19 cellular contexts compared by ENCODE assay signal in the genomic region with DNA sequence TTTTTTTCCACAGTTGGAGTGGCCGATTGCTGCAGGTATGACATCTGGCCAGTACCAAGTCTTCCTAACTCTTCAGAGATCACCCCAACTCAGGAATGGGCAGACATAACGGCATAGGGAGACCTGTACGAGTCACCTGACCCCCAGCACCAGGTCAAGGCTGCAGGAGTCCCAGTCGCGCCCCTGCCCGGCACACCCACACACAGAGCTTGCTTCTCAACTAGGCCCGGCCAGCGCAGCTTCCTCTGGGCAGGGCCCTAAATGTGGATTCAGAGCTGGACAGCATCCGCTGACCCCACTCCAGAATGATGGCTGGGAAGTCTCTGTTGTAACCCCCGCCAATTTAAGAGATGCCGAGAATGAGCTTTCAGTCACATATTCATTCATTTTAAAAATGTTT. TPM values are rescaled to one million over a fixed set of nuclear protein-coding genes. Genes with fewer than 3 reads are reported as not detected.
DNase-seq lines count a peak whose midpoint lies in the region; ATAC-seq, FAIRE-seq and TF ChIP-seq lines count a peak whose summit lies in the region.
"Had no signal": no experiment of that assay in that cellular context is flagged by ENCODE, and none has a peak within 500 bp of the region (broad histone marks: within the 10 kb centered on the region; RNA-seq: fewer than 3 reads in every experiment).

No MANE protein-coding gene starts in this region.

- peaks cover 22% of the 10 kb centered on the region for H3F3A ChIP-seq in SU-DHL-6 (ENCODE audit: insufficient read depth)

- H2AK5ac ChIP-seq in H1 (ENCODE audit: low read depth, low read length): no peak overlapping the region

- H4K20me1 ChIP-seq in SU-DHL-6 (ENCODE audit: low read depth, low read length) (no peaks in the 10 kb centered on the region), H1 (replicated peaks in 1 of 2; ENCODE audit: control insufficient read depth in 1 of 2, insufficient read depth in 2 of 2, low read length in 2 of 2) (peaks cover 0 to 8% of the 10 kb centered on the region in 2 experiments), Karpas-422 (ENCODE audit: insufficient read depth, low read depth, low read length) (no peaks in the 10 kb centered on the region)

- H3K79me2 ChIP-seq in SU-DHL-6 (ENCODE audit: insufficient read depth, low read length) (peaks cover 5% of the 10 kb centered on the region; the same call in 1 of the 2 replicates), H1 (ENCODE audit: control insufficient read depth in 1 of 2, insufficient read depth in 2 of 2, low read length in 2 of 2) (no peaks in the 10 kb centered on the region; a peak in 1 of 4 replicates), Karpas-422 (ENCODE audit: low read length) (no peaks in the 10 kb centered on the region)

- H3K79me1 ChIP-seq in H1 (ENCODE audit: low read depth, low read length): no peaks in the 10 kb centered on the region

- no peak overlapping the region for H3K56ac ChIP-seq in H1 (replicated peaks; ENCODE audit: insufficient read length, low read depth, low read length)

- peak overlapping the region; percentile 21; the same call in 1 of the 2 replicates for H3K4me3 ChIP-seq in GM12865 (ENCODE audit: low read depth, low read length)
- no peak overlapping the region for H3K4me3 ChIP-seq in SU-DHL-6 (ENCODE audit: insufficient read depth, low read length, poor library complexity, severe bottlenecking)
- H3K4me3 ChIP-seq in H1 (ENCODE audit: extremely low read depth in 1 of 4, insufficient read depth in 2 of 4, low read depth in 3 of 4, low read length in 4 of 4): no peak overlapping the region
- H3K4me3 ChIP-seq in aorta (ENCODE audit: low read length in 2 of 2): no peak overlapping the region
- H3K4me3 ChIP-seq in Karpas-422 (ENCODE audit: low read length): no peak overlapping the region
- H3K4me3 ChIP-seq: GM23338, HAP-1 had no signal

- TF ChIP-seq POLR2A in H1 (IDR thresholded peaks at IDR 0.05; ENCODE audit: control extremely low read depth in 1 of 2, low read depth in 2 of 2, low read length in 2 of 2): no peak

- no peak overlapping the region for H2BK120ac ChIP-seq in H1 (replicated peaks; ENCODE audit: low read depth, low read length)

- H4K91ac ChIP-seq in H1 (replicated peaks; ENCODE audit: insufficient read length, low read length): no peak overlapping the region

- no peak overlapping the region for H3K23ac ChIP-seq in H1 (ENCODE audit: insufficient read length)

- no peak for TF ChIP-seq EP300 in H1 (IDR thresholded peaks at IDR 0.05; ENCODE audit: borderline replicate concordance in 1 of 2, low read depth in 2 of 2, low read length in 2 of 2)

- no peak for TF ChIP-seq CTCF in GM12865 (IDR thresholded peaks at IDR 0.05; ENCODE audit: insufficient read depth, low read depth, low read length, missing control alignments)
- TF ChIP-seq CTCF in SU-DHL-6 (IDR thresholded peaks at IDR 0.05; ENCODE audit: insufficient read depth, low read length, poor library complexity, severe bottlenecking): no peak
- no peak for TF ChIP-seq CTCF in H1 (IDR thresholded peaks at IDR 0.05; ENCODE audit: control extremely low read depth in 1 of 3, insufficient read depth in 1 of 3, low read depth in 1 of 3, low read length in 3 of 3)

- no peak overlapping the region for H3K4ac ChIP-seq in H1 (replicated peaks; ENCODE audit: insufficient read length, low read depth, low read length)

- H3K27me3 ChIP-seq in SU-DHL-6 (ENCODE audit: low read length) (no peaks in the 10 kb centered on the region), H1 (replicated peaks in 1 of 4; ENCODE audit: control insufficient read depth in 3 of 4, extremely low read depth in 1 of 4, insufficient read depth in 3 of 4, low read length in 3 of 4) (peaks cover 0 to 8% (median under 1%) of the 10 kb centered on the region in 4 experiments; a peak in 3 of 7 replicates), aorta (ENCODE audit: control insufficient read depth in 1 of 2, insufficient read depth in 2 of 2, low read length in 1 of 2) (peaks cover 0 to 2% of the 10 kb centered on the region in 2 donors), Karpas-422 (ENCODE audit: low read length) (no peaks in the 10 kb centered on the region)

- H3K36me3 ChIP-seq in SU-DHL-6 (ENCODE audit: low read length): no peaks in the 10 kb centered on the region
- H3K36me3 ChIP-seq in H1 (ENCODE audit: control insufficient read depth in 2 of 4, insufficient read depth in 4 of 4, low read length in 3 of 4): no peaks in the 10 kb centered on the region; a peak in 1 of 8 replicates
- H3K36me3 ChIP-seq in aorta (ENCODE audit: control insufficient read depth in 1 of 2, insufficient read depth in 2 of 2, low read length in 1 of 2): no peaks in the 10 kb centered on the region
- H3K36me3 ChIP-seq in Karpas-422 (ENCODE audit: insufficient read depth, low read length): no peaks in the 10 kb centered on the region
- H3K36me3 ChIP-seq: HAP-1 had no signal

- POLR2A ChIA-PET in H1 (lab: Charles Lee; ENCODE audit: partially characterized antibody): no interaction called here

- CTCF ChIA-PET in H1 (lab: Charles Lee; ENCODE audit: partially characterized antibody): interaction anchor here (0.7 kb wide), 1 partner anchor 45 kb away, joined by 3 read pairs; no protein-coding TSS in a partner anchor

- H2BK12ac ChIP-seq in H1 (ENCODE audit: low read depth, low read length): no peak overlapping the region

- no peak overlapping the region for H3K4me2 ChIP-seq in SU-DHL-6 (ENCODE audit: low read depth, low read length, poor library complexity, severe bottlenecking)
- H3K4me2 ChIP-seq in H1 (ENCODE audit: insufficient read depth in 1 of 2, low read depth in 2 of 2, low read length in 2 of 2): no peak overlapping the region
- no peak overlapping the region for H3K4me2 ChIP-seq in Karpas-422 (ENCODE audit: low read depth, low read length, poor library complexity, severe bottlenecking)
- H3K4me2 ChIP-seq: GM23338 had no signal

- no peak overlapping the region for H3K14ac ChIP-seq in H1 (ENCODE audit: insufficient read length)

- WGBS in H1 (ENCODE audit: extremely low coverage in 1 of 2, insufficient coverage in 1 of 2, insufficient read length in 1 of 2, insufficient replicate concordance in 2 of 2, low coverage in 1 of 2, low lambda C conversion rate in 2 of 2, missing lambda C conversion rate in 1 of 2), 2 experiments: 93% methylated on average over 11 of the region's 11 CpGs; no CpG with 5 or more reads in 1 of the 2 experiments
- 86 to 90% methylated on average over 11 of the region's 11 CpGs for WGBS in aorta, 2 donors

- H3K9me2 ChIP-seq in SU-DHL-6 (replicated peaks; ENCODE audit: insufficient read depth, low read length): no peaks in the 10 kb centered on the region
- no peaks in the 10 kb centered on the region for H3K9me2 ChIP-seq in Karpas-422 (replicated peaks; ENCODE audit: insufficient read depth, low read length)

- H4K8ac ChIP-seq in H1 (ENCODE audit: extremely low read depth, insufficient read depth, low read length): peak overlapping the region; percentile 65; the same call in 1 of the 2 replicates

- peaks cover 10% of the 10 kb centered on the region; the same call in 1 of the 2 replicates for H3K23me2 ChIP-seq in H1 (ENCODE audit: low read depth, low read length)

- H3K27ac ChIP-seq in SU-DHL-6 (ENCODE audit: low read depth, low read length) (peak overlapping the region; percentile 85; the same call in 1 of the 2 replicates), H1 (ENCODE audit: low read depth, low read length) (no peak overlapping the region), aorta (ENCODE audit: low read depth in 1 of 2, low read length in 2 of 2) (no peak overlapping the region), Karpas-422 (ENCODE audit: low read length) (no peak overlapping the region)

- FAIRE-seq in H1 (lab: Jason Lieb, UNC): no peak
- FAIRE-seq: G401.6, H54 had no signal

- H3K9me3 ChIP-seq in SU-DHL-6 (ENCODE audit: insufficient read depth, low read length) (no peaks in the 10 kb centered on the region), H1 (ENCODE audit: insufficient read depth in 2 of 2, low read depth in 1 of 2, low read length in 1 of 2) (no peaks in the 10 kb centered on the region), aorta (ENCODE audit: control insufficient read depth, low read length) (no peaks in the 10 kb centered on the region), Karpas-422 (ENCODE audit: low read length) (no peaks in the 10 kb centered on the region)
- H3K9me3 ChIP-seq: Caco-2, HAP-1 had no signal

- no peak overlapping the region for H2BK20ac ChIP-seq in H1 (ENCODE audit: low read length)

- H3K4me1 ChIP-seq in H1 (replicated peaks in 1 of 4; ENCODE audit: control insufficient read depth in 3 of 4, insufficient read depth in 4 of 4, low read length in 3 of 4) (peaks cover 0 to 14% (median 4%) of the 10 kb centered on the region in 4 experiments; a peak in 5 of 7 replicates), aorta (ENCODE audit: control insufficient read depth in 1 of 2, insufficient read depth in 2 of 2, low read length in 2 of 2) (no peaks in the 10 kb centered on the region), Karpas-422 (ENCODE audit: low read length) (peaks cover 8% of the 10 kb centered on the region)
- H3K4me1 ChIP-seq: Caco-2, HAP-1 had no signal

- no peak overlapping the region for H3K18ac ChIP-seq in H1 (ENCODE audit: extremely low read depth, low read length)

- H2BK5ac ChIP-seq in H1 (ENCODE audit: low read depth, low read length): no peak overlapping the region

- DNase-seq in GM12865 (ENCODE audit: low read depth): no peak
- DNase-seq in H1 (ENCODE audit: low read depth in 1 of 2, low spot score in 2 of 2): no peak
- DNase-seq in aorta: no peak
- no peak for DNase-seq in occipital lobe (lab: John Stamatoyannopoulos, UW)
- DNase-seq in Karpas-422: no peak
- DNase-seq: C1 segment of cervical spinal cord; Caco-2; CD4-positive, alpha-beta memory T cell; DMS153; DND-41; HFFc6 had no signal

- intact Hi-C loops in aorta (cut with DNase I): no loop called here

- no peak overlapping the region for H2BK15ac ChIP-seq in H1 (ENCODE audit: low read length)

- H4K5ac ChIP-seq in H1 (ENCODE audit: insufficient read length, low read depth, low read length): no peak overlapping the region

- no peak for TF ChIP-seq RAD21 in H1 (IDR thresholded peaks at IDR 0.05 in 1 of 2, conservative IDR thresholded peaks at IDR 0.05 in 1 of 2; ENCODE audit: low read depth in 2 of 2, low read length in 2 of 2)

- H2AFZ ChIP-seq in SU-DHL-6 (ENCODE audit: low read depth, low read length, severe bottlenecking) (no peak overlapping the region), H1 (ENCODE audit: low read length) (no peak overlapping the region), Karpas-422 (ENCODE audit: low read length) (no peak overlapping the region)
- H2AFZ ChIP-seq: GM23338 had no signal

- peak; percentile 26 for ATAC-seq in aorta (ENCODE audit: low FRiP score)
- ATAC-seq: GM23338 had no signal

- no peak overlapping the region for H3K9ac ChIP-seq in SU-DHL-6 (ENCODE audit: low read length)
- H3K9ac ChIP-seq in H1 (replicated peaks in 1 of 4; ENCODE audit: extremely low read depth in 1 of 4, low read depth in 3 of 4, low read length in 3 of 4): no peak overlapping the region
- H3K9ac ChIP-seq in Karpas-422 (ENCODE audit: low read length): no peak overlapping the region

RNA-seq across cellular contexts. Expression of a gene that starts 58.8 kb away (rescaled TPM):
- total RNA-seq in H1 (2021; fragmentation: NEBNext Ultra II Directional; extraction: Animal tissue kit (Norgen Biotek cat#: 25700)): not detected in 2 replicates
- polyA plus RNA-seq in H1 (2011; rRNA removed) (0.08 and 0.20 TPM in 2 replicates), aorta (under 1 TPM in 1 of 2 donors, not detected in 1; 0.33 TPM)
- polyA plus RNA-seq in H1 (2011; cell fraction: cytosol; rRNA removed): 0.18 TPM
- polyA plus RNA-seq in H1 (2011; cell fraction: nucleus; rRNA removed): not detected
- not detected in 4 replicates for polyA plus RNA-seq in H1 (2012, experiment 1 of 2)
- polyA plus RNA-seq in H1 (2012, experiment 2 of 2): not detected
- polyA plus RNA-seq in H1 (2013, experiment 1 of 2): not detected
- polyA plus RNA-seq in H1 (2013, experiment 2 of 2): not detected
- not detected in 2 replicates for polyA minus RNA-seq in H1 (2011; rRNA and poly(A)+ RNA removed)
- not detected for polyA minus RNA-seq in H1 (2011; cell fraction: cytosol; rRNA and poly(A)+ RNA removed)
- polyA minus RNA-seq in H1 (2011; cell fraction: nucleus; rRNA and poly(A)+ RNA removed): not detected
- total RNA-seq in aorta (under 1 TPM in 1 of 2 donors, not detected in 1; 0.42 TPM), occipital lobe (not detected)
- total RNA-seq in Karpas-422 (2014; rRNA removed; shearing (Covaris generic); ENCODE audit: low replicate concordance): not detected in 2 replicates
- total RNA-seq: A172; A673; Caco-2; CD4-positive, alpha-beta memory T cell; GM23338 had no signal
- polyA plus RNA-seq: BJ; CD4-positive, alpha-beta memory T cell; GM23338 had no signal
